In the genomic region with DNA sequence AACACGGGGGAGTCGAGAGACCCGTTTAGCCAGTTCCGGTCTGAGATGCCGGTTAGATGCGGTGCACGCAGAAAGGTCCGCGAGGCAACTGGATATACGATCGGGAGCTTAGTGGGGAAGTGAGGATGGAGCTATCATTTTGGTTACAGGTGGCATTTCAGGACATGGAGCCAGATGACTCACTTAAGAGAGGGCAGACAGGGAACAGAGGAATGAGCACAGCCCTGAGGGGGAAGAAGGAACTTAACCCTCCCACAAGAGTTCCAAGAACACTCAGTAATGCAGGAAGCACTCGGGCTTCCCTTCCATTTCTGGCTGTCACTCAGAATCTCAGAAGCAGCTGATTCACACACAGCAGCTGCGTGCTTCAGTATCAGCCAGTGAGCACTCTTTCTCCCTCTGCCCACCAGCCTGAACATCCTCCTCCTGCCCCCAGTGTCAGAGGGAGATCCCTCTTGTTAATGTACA, we compare ENCODE assay signal across 12 cellular contexts. TPM values are rescaled to one million over a fixed set of nuclear protein-coding genes. Genes with fewer than 3 reads are reported as not detected.
DNase-seq lines count a peak whose midpoint lies in the region; TF ChIP-seq lines count a peak whose summit lies in the region.
"Had no signal": no experiment of that assay in that cellular context is flagged by ENCODE, and none has a peak within 500 bp of the region (broad histone marks: within the 10 kb centered on the region; RNA-seq: fewer than 3 reads in every experiment).

No MANE protein-coding gene starts in this region.

- H3K4me1 ChIP-seq in H9 (ENCODE audit: insufficient read depth, low read length): no peaks in the 10 kb centered on the region

- H3K27ac Mint-ChIP-seq in HFFc6 (no peak overlapping the region; the same call in 1 of the 2 replicates), H9 (no peak overlapping the region)

- H3K56ac ChIP-seq in H9 (ENCODE audit: insufficient read length, low read depth, low read length): no peak overlapping the region

- H2BK12ac ChIP-seq in H9 (ENCODE audit: insufficient read length, low read depth, low read length): no peak overlapping the region

- H3K14ac ChIP-seq in H9 (ENCODE audit: insufficient read depth, low read length): no peak overlapping the region

- no peak overlapping the region for H2AK5ac ChIP-seq in H9 (ENCODE audit: insufficient read length, low read length)

- H3K18ac ChIP-seq in H9 (ENCODE audit: insufficient read length, low read depth, low read length): no peak overlapping the region

- H3K27me3 Mint-ChIP-seq in HFFc6 (ENCODE audit: insufficient read depth) (peaks cover 3% of the 10 kb centered on the region; the same call in 1 of the 2 replicates), H9 (ENCODE audit: low read depth) (peaks cover 6% of the 10 kb centered on the region)

- H3K9me3 Mint-ChIP-seq in HFFc6 (peaks cover 6% of the 10 kb centered on the region), H9 (no peaks in the 10 kb centered on the region)
- H3K9me3 Mint-ChIP-seq: brain had no signal

- no peak overlapping the region for H2AFZ ChIP-seq in H9 (ENCODE audit: low read length)

- H3K23me2 ChIP-seq in H9 (ENCODE audit: insufficient read length, low read depth, low read length, poor library complexity, severe bottlenecking): no peaks in the 10 kb centered on the region

- in situ Hi-C loops in brain microvascular endothelial cell (cut with HindIII; ENCODE audit: low pct_ligation_motif_present, low sequenced_read_pairs): no loop called here

- H3K36me3 Mint-ChIP-seq in HFFc6 (ENCODE audit: low read depth): 0 out of 2 replicates have a peak, but pooled peaks cover 4% of the 10 kb centered on the region
- no peaks in the 10 kb centered on the region for H3K36me3 Mint-ChIP-seq in H9 (ENCODE audit: insufficient read depth in 1 of 3, low read depth in 3 of 3)

- H3K4ac ChIP-seq in H9 (ENCODE audit: low read depth, low read length): no peak overlapping the region

- no peak overlapping the region for H3K23ac ChIP-seq in H9 (ENCODE audit: insufficient read length, low read depth, low read length)

- WGBS in H9 (ENCODE audit: extremely low coverage, insufficient read length, low lambda C conversion rate): no CpG with 5 or more reads among the region's 13 CpGs

- no peak overlapping the region for H3K4me3 Mint-ChIP-seq in HFFc6
- no peak overlapping the region for H3K4me3 Mint-ChIP-seq in H9
- H3K4me3 Mint-ChIP-seq: brain had no signal

- H4K8ac ChIP-seq in H9 (replicated peaks; ENCODE audit: insufficient read length, low read depth, low read length): no peak overlapping the region

- no peak overlapping the region for H4K5ac ChIP-seq in H9 (ENCODE audit: insufficient read length, low read depth, low read length)

- no peaks in the 10 kb centered on the region for H3K36me3 ChIP-seq in brain microvascular endothelial cell (replicated peaks)
- H3K36me3 ChIP-seq: BLaER1 treated with 17β-estradiol and CSF1 and Interleukin-3, amounts not matched to agents 10 nM and 100 nM had no signal

- H3K4me1 Mint-ChIP-seq in HFFc6 (ENCODE audit: low read depth) (peaks cover 11% of the 10 kb centered on the region; the same call in 1 of the 2 replicates), H9 (peaks cover 0 to 2% of the 10 kb centered on the region in 2 experiments; a peak in 1 of 4 replicates)

- no peaks in the 10 kb centered on the region for H4K20me1 ChIP-seq in H9 (ENCODE audit: control insufficient read depth, insufficient read depth, insufficient read length)
- H4K20me1 ChIP-seq: BLaER1 treated with 17β-estradiol and CSF1 and Interleukin-3, amounts not matched to agents 10 nM and 100 nM had no signal

- no peak overlapping the region for H3K4me3 ChIP-seq in brain microvascular endothelial cell (ENCODE audit: low read depth, low read length)
- H3K4me3 ChIP-seq: BLaER1 treated with 17β-estradiol and CSF1 and Interleukin-3, amounts not matched to agents 10 nM and 100 nM had no signal

- H2BK120ac ChIP-seq in H9 (ENCODE audit: low read depth, low read length, poor library complexity, severe bottlenecking): no peak overlapping the region

- no peak overlapping the region for H4K91ac ChIP-seq in H9 (ENCODE audit: insufficient read length, low read depth, low read length)

- H3K27ac ChIP-seq in brain microvascular endothelial cell: no peak overlapping the region
- H3K27ac ChIP-seq in H9 (ENCODE audit: insufficient read length, low read depth, low read length): no peak overlapping the region
- H3K27ac ChIP-seq: BLaER1 treated with 17β-estradiol and CSF1 and Interleukin-3, amounts not matched to agents 10 nM and 100 nM had no signal

- H2BK15ac ChIP-seq in H9 (ENCODE audit: low read depth, low read length): no peak overlapping the region

- no peak overlapping the region for H3T11ph ChIP-seq in H9 (ENCODE audit: low read length)

- no peak overlapping the region for H3K9ac ChIP-seq in H9 (ENCODE audit: extremely low read depth, insufficient read length, low read length)

- no peak overlapping the region for H3K4me2 ChIP-seq in H9 (ENCODE audit: insufficient read depth, insufficient read length, low read length)

- no peaks in the 10 kb centered on the region for H3K79me2 ChIP-seq in H9 (ENCODE audit: insufficient read depth, low read length)

- no peaks in the 10 kb centered on the region for H3K9me3 ChIP-seq in H9 (ENCODE audit: control insufficient read depth, low read depth, low read length)
- H3K9me3 ChIP-seq: BLaER1 treated with 17β-estradiol and CSF1 and Interleukin-3, amounts not matched to agents 10 nM and 100 nM had no signal

- H2BK20ac ChIP-seq in H9 (ENCODE audit: low read depth, low read length, poor library complexity, severe bottlenecking): no peak overlapping the region

- no peak overlapping the region for H2BK5ac ChIP-seq in H9 (ENCODE audit: insufficient read length, low read length)

- H3K79me1 ChIP-seq in H9 (ENCODE audit: insufficient read depth, low read depth, low read length, poor library complexity, severe bottlenecking): no peaks in the 10 kb centered on the region

- no peak for TF ChIP-seq CTCF in HFFc6 (IDR thresholded peaks at IDR 0.05)
- TF ChIP-seq CTCF in brain microvascular endothelial cell (IDR thresholded peaks at IDR 0.05; ENCODE audit: low read depth, low read length, missing control alignments): no peak
- TF ChIP-seq CTCF in H9 (conservative IDR thresholded peaks at IDR 0.05): no peak

- DNase-seq in A172 (ENCODE audit: low spot score) (peak; percentile 67), HFFc6 (peak; percentile 67), brain microvascular endothelial cell (peak; percentile 33), inferior parietal cortex (ENCODE audit: extremely low spot score) (peak; percentile 58), H9 (no peak)
- DNase-seq in activated T-cell treated with anti-CD3 and anti-CD28 coated beads, Interleukin-2, amount 50 U/mL, for 48 hours: no peak
- DNase-seq in central memory CD4-positive, alpha-beta T cell: no peak
- no peak for DNase-seq in activated CD4-positive, alpha-beta T cell treated with anti-CD3 and anti-CD28 coated beads, Interleukin-2, amount 50 U/mL, for 1 hour
- DNase-seq: NCI-H146, SHP77 had no signal

- H3K27me3 ChIP-seq in brain microvascular endothelial cell (replicated peaks) (no peaks in the 10 kb centered on the region), H9 (ENCODE audit: insufficient read depth, low read length) (peaks cover 2% of the 10 kb centered on the region; the same call in 1 of the 2 replicates)
- H3K27me3 ChIP-seq: BLaER1 treated with 17β-estradiol and CSF1 and Interleukin-3, amounts not matched to agents 10 nM and 100 nM had no signal

RNA-seq across cellular contexts. Expression of gene EFCAB6, which starts 34.9 kb away (rescaled TPM):
- total RNA-seq in A172 (2014; rRNA removed; shearing (Covaris generic)): 0.88 and 3.1 TPM in 2 replicates
- under 1 TPM; 0.33 to 0.95 (median 0.64) TPM for total RNA-seq in HFFc6 (2021; fragmentation: NEBNext Ultra II Directional; extraction: Animal tissue kit (Norgen Biotek cat#: 25700))
- 0.20 and 0.31 TPM in 2 replicates for total RNA-seq in H9 (2021)

Comparison
In these comparisons a context has a peak if more than half of its experiments do, and no peak if none do; other contexts are left out.
1. DNase-seq: peak in A172 (single experiment), HFFc6 (single experiment), brain microvascular endothelial cell (single experiment) and inferior parietal cortex (single experiment); none in activated T-cell treated with anti-CD3 and anti-CD28 coated beads, Interleukin-2, amount 50 U/mL, for 48 hours (0 of 2), H9 (single experiment), central memory CD4-positive, alpha-beta T cell (single experiment) and activated CD4-positive, alpha-beta T cell treated with anti-CD3 and anti-CD28 coated beads, Interleukin-2, amount 50 U/mL, for 1 hour (single experiment).